ENCODE assay signal across 8 cellular contexts in genomic region chr6:159863341-159863740, GRCh38. TPM values are rescaled to one million over a fixed set of nuclear protein-coding genes. Genes with fewer than 3 reads are reported as not detected.
DNase-seq lines count a peak whose midpoint lies in the region; ATAC-seq and TF ChIP-seq lines count a peak whose summit lies in the region.
"Not testable (repeated sequence)": the region's sequence is repeated elsewhere in the genome, so short reads cannot be mapped to it uniquely, and the experiment has no call there.

No MANE protein-coding gene starts in this region.

- in situ Hi-C loops in HAP-1 (cut with MboI; ENCODE audit: low sequenced_read_pairs): loop anchor here (10.0 kb wide), 1 partner anchor 591 kb away; no protein-coding TSS in a partner anchor

- peaks cover 7 to 30% (median 18%) of the 10 kb centered on the region in 3 donors for H3K27me3 Mint-ChIP-seq in naive B cell

- peak; percentile 49 for TF ChIP-seq CTCF in RWPE1 (conservative IDR thresholded peaks at IDR 0.05; ENCODE audit: low read depth)
- peak; percentile 18 to 60 (median 56) for TF ChIP-seq CTCF in gastroesophageal sphincter (IDR thresholded peaks at IDR 0.05)
- peak in 5 of 6 experiments; percentile 26 to 83 (median 67) for TF ChIP-seq CTCF in thyroid gland (IDR thresholded peaks at IDR 0.05)

- 8 to 13% methylated on average over 2 to 5 of the region's 5 CpGs for WGBS in gastroesophageal sphincter (ENCODE audit: low coverage in 1 of 2), 2 donors
- 14 to 25% methylated on average over 5 of the region's 5 CpGs for WGBS in thyroid gland, 2 donors

- H3K9me3 ChIP-seq in HAP-1, gastroesophageal sphincter, thyroid gland: not testable (repeated sequence)

- TF ChIP-seq EP300 in gastroesophageal sphincter (IDR thresholded peaks at IDR 0.05): not testable (repeated sequence)

- not testable (repeated sequence) for ATAC-seq in gastroesophageal sphincter; naive B cell (ENCODE audit: low read depth in 2 of 2)

- H3K36me3 Mint-ChIP-seq in naive B cell: not testable (repeated sequence)

- H3K27me3 ChIP-seq in HAP-1 (ENCODE audit: low read depth); gastroesophageal sphincter; thyroid gland: not testable (repeated sequence)

- not testable (repeated sequence) for H3K36me3 ChIP-seq in HAP-1 (replicated peaks); gastroesophageal sphincter; thyroid gland

- not testable (repeated sequence) for H3K27ac Mint-ChIP-seq in naive B cell

- intact Hi-C loops in thyroid gland (cut with DNase I): loop anchor here (10.0 kb wide), 1 partner anchor 231 kb away; no protein-coding TSS in a partner anchor

- TF ChIP-seq POLR2A in gastroesophageal sphincter (IDR thresholded peaks at IDR 0.05); thyroid gland (IDR thresholded peaks at IDR 0.05): not testable (repeated sequence)

- not testable (repeated sequence) for H3K4me1 Mint-ChIP-seq in naive B cell

- H3K9me3 Mint-ChIP-seq in naive B cell: not testable (repeated sequence)

- not testable (repeated sequence) for H3K27ac ChIP-seq in RWPE1, gastroesophageal sphincter, thyroid gland

- peak; percentile 39 for DNase-seq in DMS153 (lab: John Stamatoyannopoulos, UW)
- peak; percentile 63 to 64 for DNase-seq in HAP-1 (ENCODE audit: low spot score in 2 of 2)
- peak; percentile 79 for DNase-seq in NCI-H1694 (lab: John Stamatoyannopoulos, UW)
- peak; percentile 68 for DNase-seq in RWPE1 (ENCODE audit: low spot score)
- DNase-seq in amniotic stem cell (lab: John Stamatoyannopoulos, UW): peak; percentile 27
- peak; percentile 12 for DNase-seq in naive B cell
- peak; percentile 36 to 43 for DNase-seq in thyroid gland

- H3K4me3 Mint-ChIP-seq in naive B cell: not testable (repeated sequence)

- CTCF ChIA-PET in RWPE1 (lab: Yijun Ruan, JAX): interaction anchor here (0.5 to 1.4 kb wide), 9 partner anchors 10 to 251 kb away, joined by 3 to 10 read pairs (median 4); no protein-coding TSS in a partner anchor

- H3K4me1 ChIP-seq in HAP-1, gastroesophageal sphincter, thyroid gland: not testable (repeated sequence)

- POLR2A ChIA-PET in RWPE1 (lab: Yijun Ruan, JAX; ENCODE audit: low non-redundant PET): interaction anchor here (0.6 kb wide), 1 partner anchor 64 kb away, joined by 3 read pairs; no protein-coding TSS in a partner anchor

- not testable (repeated sequence) for H3K4me3 ChIP-seq in HAP-1; gastroesophageal sphincter; thyroid gland (replicated peaks in 1 of 3)

RNA-seq across cellular contexts. Expression of gene MAS1, which starts 27.4 kb away (rescaled TPM):
- total RNA-seq in gastroesophageal sphincter (not detected), thyroid gland (not detected)
- not detected for polyA plus RNA-seq in naive B cell (ENCODE audit: low read depth in 6 of 6)

Comparison
In these comparisons a context has a peak if more than half of its experiments do, and no peak if none do; other contexts are left out.
1. DNase-seq: peak in every context shown above with its lines; median percentile 79 in NCI-H1694; 68 in RWPE1; 64 in HAP-1; 40 in thyroid gland; 39 in DMS153; 27 in amniotic stem cell; 12 in naive B cell.